ENCODE assay signal across 10 cellular contexts in the genomic region with DNA sequence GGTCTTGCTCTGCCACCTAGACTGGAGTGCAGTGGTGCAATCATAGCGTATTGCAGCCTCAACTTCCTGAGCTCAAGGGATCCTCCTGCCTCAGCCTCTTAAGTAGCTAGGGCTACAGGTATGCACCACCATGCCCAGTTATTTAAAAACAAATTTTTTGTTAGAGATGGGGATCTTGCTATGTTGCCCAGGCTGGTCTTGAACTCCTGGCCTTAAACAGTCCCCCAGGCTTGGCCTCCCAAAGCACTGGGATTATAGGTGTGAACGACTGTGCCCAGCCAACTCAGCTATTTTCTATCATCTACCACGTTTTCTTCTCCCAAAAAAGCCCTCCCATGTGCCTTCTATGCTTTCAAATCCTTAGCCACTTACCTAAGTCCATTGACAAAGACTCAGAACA.
"Had no signal": no experiment of that assay in that cellular context is flagged by ENCODE, and none has a peak within 500 bp of the region (broad histone marks: within the 10 kb centered on the region; RNA-seq: fewer than 3 reads in every experiment).

No MANE protein-coding gene starts in this region.

- H3K9me3 ChIP-seq: HAP-1 had no signal

- H3K4me2 ChIP-seq: GM23338 had no signal

- H2AFZ ChIP-seq: GM23248 had no signal

- FAIRE-seq: H1 had no signal

- H3K36me3 ChIP-seq: HAP-1 had no signal

- DNase-seq: GM23248, GOT3, H7, H9, HCEC 1CT, HFFc6 had no signal

- H3K27ac ChIP-seq: GM23248 had no signal

- H3K4me1 ChIP-seq: HAP-1 had no signal

- H3K4me3 ChIP-seq: GM23248, GM23338, HAP-1 had no signal

- H3K9ac ChIP-seq: GM23248 had no signal

- ATAC-seq: GM23338, HCT116 had no signal
